In genomic region chr11:1157341-1157644, GRCh38 we compare ENCODE assay signal across 24 cellular contexts. TPM values are rescaled to one million over a fixed set of nuclear protein-coding genes. Genes with fewer than 3 reads are reported as not detected.
DNase-seq lines count a peak whose midpoint lies in the region; ATAC-seq and TF ChIP-seq lines count a peak whose summit lies in the region.
"Had no signal": no experiment of that assay in that cellular context is flagged by ENCODE, and none has a peak within 500 bp of the region (broad histone marks: within the 10 kb centered on the region; RNA-seq: fewer than 3 reads in every experiment).

No MANE protein-coding gene starts in this region.

- TF ChIP-seq POLR2A in IMR-90 (IDR thresholded peaks at IDR 0.05; ENCODE audit: low read depth, low read length): no peak

- no peak overlapping the region for H3K4me3 ChIP-seq in IMR-90 (ENCODE audit: insufficient read depth, low read depth, low read length)
- no peak overlapping the region for H3K4me3 ChIP-seq in mesenchymal stem cell (ENCODE audit: insufficient read depth in 1 of 2, low read depth in 1 of 2, low read length in 2 of 2)
- H3K4me3 ChIP-seq: MG63 had no signal

- intact Hi-C loops in IMR-90 (cut with micrococcal nuclease): no loop called here

- no peak overlapping the region for H3K4me2 ChIP-seq in IMR-90 (ENCODE audit: low read depth, low read length)
- no peak overlapping the region for H3K4me2 ChIP-seq in mesenchymal stem cell (ENCODE audit: low read length, poor library complexity, severe bottlenecking)

- H3K14ac ChIP-seq in IMR-90 (replicated peaks; ENCODE audit: low read depth, low read length) (no peak overlapping the region), mesenchymal stem cell (ENCODE audit: low read length in 2 of 2) (no peak overlapping the region)

- H3K27ac ChIP-seq in IMR-90 (ENCODE audit: insufficient read depth, low read length): no peak overlapping the region
- no peak overlapping the region for H3K27ac ChIP-seq in mesenchymal stem cell (ENCODE audit: low read length, poor library complexity, severe bottlenecking)
- H3K27ac ChIP-seq: RWPE1 had no signal

- H2BK5ac ChIP-seq in IMR-90 (ENCODE audit: low read depth, low read length, poor library complexity, severe bottlenecking): no peak overlapping the region
- no peak overlapping the region for H2BK5ac ChIP-seq in mesenchymal stem cell (ENCODE audit: low read depth, low read length, poor library complexity, severe bottlenecking)

- H2BK12ac ChIP-seq in mesenchymal stem cell (ENCODE audit: low read length in 2 of 2): no peak overlapping the region

- H2AK9ac ChIP-seq in IMR-90 (replicated peaks; ENCODE audit: low read depth, low read length, poor library complexity): no peak overlapping the region

- H3K9me3 ChIP-seq in IMR-90 (ENCODE audit: control insufficient read depth, insufficient read depth, low read length): no peaks in the 10 kb centered on the region
- H3K9me3 ChIP-seq in mesenchymal stem cell (ENCODE audit: control insufficient read depth, low read length): no peaks in the 10 kb centered on the region
- H3K9me3 ChIP-seq: Caco-2 had no signal

- H3K79me1 ChIP-seq in IMR-90 (ENCODE audit: low read depth in 1 of 2, low read length in 2 of 2) (no peaks in the 10 kb centered on the region; a peak in 1 of 4 replicates), mesenchymal stem cell (replicated peaks; ENCODE audit: low read length, poor library complexity, severe bottlenecking) (no peaks in the 10 kb centered on the region)

- no peak overlapping the region for H3K18ac ChIP-seq in IMR-90 (ENCODE audit: low read depth, low read length)
- H3K18ac ChIP-seq in mesenchymal stem cell (ENCODE audit: low read depth in 1 of 2, low read length in 2 of 2): no peak overlapping the region

- no peak overlapping the region for H2BK15ac ChIP-seq in IMR-90 (ENCODE audit: low read depth, low read length)
- no peak overlapping the region for H2BK15ac ChIP-seq in mesenchymal stem cell (ENCODE audit: low read depth, poor library complexity, severe bottlenecking)

- DNase-seq in activated CD8-positive, alpha-beta memory T cell treated with anti-CD3 and anti-CD28 coated beads, Interleukin-2, amount 50 U/mL, for 48 hours: peak; percentile 18
- no peak for DNase-seq in activated CD8-positive, alpha-beta memory T cell treated with anti-CD3 and anti-CD28 coated beads, Interleukin-2, amount 50 U/mL, for 4 hours
- DNase-seq in IMR-90 (no peak), mesenchymal stem cell (no peak), pons (ENCODE audit: low spot score) (no peak)
- DNase-seq: C1 segment of cervical spinal cord, DMS79 treated with DMSO at 0.1 percent for 48 hours, GF-D8, KG1, MG63, NCI-H1417, NCI-H1694, NCI-H2029 treated with DMSO at 0.1 percent for 48 hours, NCI-H2227 treated with DMSO at 0.1 percent for 48 hours, NCI-H510A, NCI-H69, SHP77 had no signal

- no TSS peak for BruUV-seq in IMR-90 (replicated peaks; lab: Mats Ljungman, UMichigan)

- CTCF ChIA-PET in IMR-90 (lab: Yijun Ruan, JAX): no interaction called here

- H2AFZ ChIP-seq in IMR-90 (replicated peaks; ENCODE audit: low read length, poor library complexity) (peak overlapping the region; percentile 24), mesenchymal stem cell (ENCODE audit: low read depth, low read length) (no peak overlapping the region)

- no peaks in the 10 kb centered on the region for H4K20me1 ChIP-seq in IMR-90 (ENCODE audit: insufficient read depth, low read length)

- POLR2A ChIA-PET in IMR-90 (lab: Charles Lee; ENCODE audit: unreplicated experiment): no interaction called here

- dilution Hi-C loops in IMR-90 (cut with HindIII; ENCODE audit: low sequenced_read_pairs, unreplicated experiment): no loop called here

- H3K56ac ChIP-seq in IMR-90 (ENCODE audit: extremely low read depth, insufficient read depth, low read length): no peak overlapping the region

- no peak overlapping the region; the same call in 1 of the 2 replicates for H2BK20ac ChIP-seq in IMR-90 (ENCODE audit: low read depth, low read length)

- H3K9ac ChIP-seq in IMR-90 (ENCODE audit: low read depth, low read length) (no peak overlapping the region), mesenchymal stem cell (ENCODE audit: low read length) (no peak overlapping the region)

- no CpG with 5 or more reads among the region's 4 CpGs for WGBS in IMR-90 (ENCODE audit: extremely low coverage in 2 of 2, insufficient read length in 1 of 2), 2 experiments
- WGBS in mesenchymal stem cell: 75% methylated on average over 4 of the region's 4 CpGs

- ATAC-seq in IMR-90 (ENCODE audit: low read depth) (no peak), HG02981 (IDR thresholded peaks at IDR 0.05; ENCODE audit: unreplicated experiment) (no peak), HG03108 (IDR thresholded peaks at IDR 0.05; ENCODE audit: unreplicated experiment) (no peak)
- ATAC-seq: CD8-positive, alpha-beta T cell had no signal

- H2AK5ac ChIP-seq in IMR-90 (ENCODE audit: low read depth, low read length) (0 out of 2 replicates have a peak overlapping the region, but pooled peaks have one; percentile 33), mesenchymal stem cell (ENCODE audit: low read length, severe bottlenecking) (peak overlapping the region; percentile 24)

- TF ChIP-seq RAD21 in IMR-90 (IDR thresholded peaks at IDR 0.05; ENCODE audit: low read length): no peak

- TF ChIP-seq CTCF in IMR-90 (conservative IDR thresholded peaks at IDR 0.05; ENCODE audit: low read depth, low read length): no peak

- no peak overlapping the region for H4K91ac ChIP-seq in IMR-90 (ENCODE audit: insufficient read depth, low read depth, low read length)
- H4K91ac ChIP-seq in mesenchymal stem cell (ENCODE audit: low read length): no peak overlapping the region

- H4K5ac ChIP-seq in IMR-90 (ENCODE audit: low read depth, low read length): no peak overlapping the region

- H4K8ac ChIP-seq in IMR-90 (ENCODE audit: low read depth in 2 of 2, low read length in 2 of 2) (no peak overlapping the region), mesenchymal stem cell (ENCODE audit: low read length) (no peak overlapping the region)

- H3K9me1 ChIP-seq in IMR-90 (ENCODE audit: insufficient read depth, low read length): peaks cover 3% of the 10 kb centered on the region

- H3K4ac ChIP-seq in IMR-90 (ENCODE audit: low read depth, low read length): no peak overlapping the region; the same call in 1 of the 2 replicates
- H3K4ac ChIP-seq in mesenchymal stem cell (ENCODE audit: low read depth in 1 of 2, low read length in 2 of 2): no peak overlapping the region

- H2BK120ac ChIP-seq in IMR-90 (ENCODE audit: low read depth, low read length): no peak overlapping the region
- H2BK120ac ChIP-seq in mesenchymal stem cell (ENCODE audit: low read depth, low read length): no peak overlapping the region

- no peaks in the 10 kb centered on the region for H3K36me3 ChIP-seq in IMR-90 (ENCODE audit: control insufficient read depth, insufficient read depth, low read length)
- no peaks in the 10 kb centered on the region for H3K36me3 ChIP-seq in mesenchymal stem cell (ENCODE audit: control insufficient read depth in 1 of 2, insufficient read depth in 2 of 2, low read depth in 1 of 2, low read length in 2 of 2)
- H3K36me3 ChIP-seq: MG63 had no signal

- in situ Hi-C loops in IMR-90 (cut with MboI; ENCODE audit: low sequenced_read_pairs): no loop called here

- H3K4me1 ChIP-seq in IMR-90 (ENCODE audit: control insufficient read depth, insufficient read depth, low read length) (peaks cover 19% of the 10 kb centered on the region), mesenchymal stem cell (ENCODE audit: control insufficient read depth, insufficient read depth, low read depth, low read length) (peaks cover 38% of the 10 kb centered on the region)

- H3K27me3 ChIP-seq in IMR-90 (ENCODE audit: control insufficient read depth, insufficient read depth, low read length) (peaks cover 4% of the 10 kb centered on the region; the same call in 1 of the 2 replicates), mesenchymal stem cell (ENCODE audit: control insufficient read depth in 1 of 2, insufficient read depth in 1 of 2, low read length in 2 of 2) (peaks cover 0 to 20% of the 10 kb centered on the region in 2 experiments)
- H3K27me3 ChIP-seq: MG63 had no signal

- H3K23ac ChIP-seq in IMR-90 (ENCODE audit: low read depth, low read length): no peak overlapping the region
- no peak overlapping the region for H3K23ac ChIP-seq in mesenchymal stem cell (ENCODE audit: low read length in 2 of 2)

TF ChIP-seq in IMR-90, 13 proteins besides CTCF, POLR2A, EP300 and RAD21:
- TF ChIP-seq MXI1 (IDR thresholded peaks at IDR 0.05; ENCODE audit: borderline replicate concordance, low read depth, low read length) (no peak), MAFK (IDR thresholded peaks at IDR 0.05; ENCODE audit: low read depth, low read length) (no peak), CHD1 (IDR thresholded peaks at IDR 0.05; ENCODE audit: low read depth, low read length) (no peak), BHLHE40 (IDR thresholded peaks at IDR 0.05; ENCODE audit: low read depth, low read length) (no peak)

RNA-seq across cellular contexts. Expression of gene MUC5AC, which starts 0.5 kb away (rescaled TPM):
- total RNA-seq in IMR-90 (2012; rRNA removed): not detected in 2 replicates
- 0.01 and 0.02 TPM in 2 replicates for polyA plus RNA-seq in IMR-90 (2012; rRNA removed)
- polyA plus RNA-seq in IMR-90 (2012; cell fraction: cytosol; rRNA removed): under 0.01 TPM in 1 of 2 replicates, not detected in the other
- polyA plus RNA-seq in IMR-90 (2012; cell fraction: nucleus; rRNA removed; ENCODE audit: low replicate concordance): under 0.01 and 0.01 TPM in 2 replicates
- not detected for polyA plus RNA-seq in mesenchymal stem cell (2013, experiment 1 of 2)
- not detected for polyA plus RNA-seq in mesenchymal stem cell (2013, experiment 2 of 2)
- total RNA-seq: A673; CD8-positive, alpha-beta T cell; SK-MEL-5 had no signal
